In the genomic region with DNA sequence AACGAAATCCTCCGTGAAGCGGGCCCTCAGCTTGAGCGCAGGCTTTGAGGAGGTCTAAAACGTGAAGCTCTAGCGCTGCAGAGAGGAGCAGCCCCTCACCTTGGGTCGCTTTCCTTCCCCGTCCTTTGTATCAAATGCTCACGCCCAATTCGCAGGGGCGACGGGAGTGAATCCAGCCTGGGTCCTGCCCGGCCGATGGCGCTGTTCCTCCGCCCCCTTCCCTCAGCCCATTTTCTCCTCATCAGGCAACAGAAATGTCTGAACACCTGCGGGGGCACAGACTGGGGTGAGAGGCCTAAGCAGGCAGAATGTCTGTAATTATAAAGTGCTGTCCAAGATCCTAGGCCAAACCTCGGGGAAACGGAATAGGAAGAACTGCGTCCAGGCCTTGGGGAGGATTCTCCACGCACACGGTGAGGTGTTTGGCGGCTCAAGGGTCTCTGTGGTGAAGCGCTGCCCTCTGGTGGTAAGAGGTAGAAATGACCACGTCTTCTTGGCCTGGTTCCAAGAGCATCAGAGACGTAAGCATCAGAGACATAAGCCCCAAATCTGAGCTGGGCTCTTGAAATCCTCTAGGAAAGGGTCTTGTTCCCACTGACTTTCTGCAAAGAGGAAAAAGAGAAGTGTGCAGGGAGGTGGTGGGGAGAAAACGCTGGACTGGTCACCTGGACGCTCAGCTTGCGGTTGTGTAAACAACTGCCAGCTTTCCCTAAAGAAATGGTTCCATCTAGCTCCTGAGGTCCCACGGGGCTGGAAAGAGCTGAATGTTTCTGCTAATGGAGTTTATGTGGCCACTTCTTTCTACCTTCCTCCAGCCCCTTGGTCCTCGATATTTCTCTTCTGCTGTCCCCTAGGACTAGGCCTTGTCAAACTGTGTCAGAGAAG, we compare ENCODE assay signal across 1 cellular context.
A peak's percentile ranks its signal among the peaks of the same experiment; 100 is the strongest.
TF ChIP-seq lines count a peak whose summit lies in the region.

No MANE protein-coding gene starts in this region.

TF ChIP-seq in GM12878, 131 proteins besides CTCF, POLR2A, EP300 and RAD21 (continued from another document and continues in another):
- TF ChIP-seq, protein P1, sequence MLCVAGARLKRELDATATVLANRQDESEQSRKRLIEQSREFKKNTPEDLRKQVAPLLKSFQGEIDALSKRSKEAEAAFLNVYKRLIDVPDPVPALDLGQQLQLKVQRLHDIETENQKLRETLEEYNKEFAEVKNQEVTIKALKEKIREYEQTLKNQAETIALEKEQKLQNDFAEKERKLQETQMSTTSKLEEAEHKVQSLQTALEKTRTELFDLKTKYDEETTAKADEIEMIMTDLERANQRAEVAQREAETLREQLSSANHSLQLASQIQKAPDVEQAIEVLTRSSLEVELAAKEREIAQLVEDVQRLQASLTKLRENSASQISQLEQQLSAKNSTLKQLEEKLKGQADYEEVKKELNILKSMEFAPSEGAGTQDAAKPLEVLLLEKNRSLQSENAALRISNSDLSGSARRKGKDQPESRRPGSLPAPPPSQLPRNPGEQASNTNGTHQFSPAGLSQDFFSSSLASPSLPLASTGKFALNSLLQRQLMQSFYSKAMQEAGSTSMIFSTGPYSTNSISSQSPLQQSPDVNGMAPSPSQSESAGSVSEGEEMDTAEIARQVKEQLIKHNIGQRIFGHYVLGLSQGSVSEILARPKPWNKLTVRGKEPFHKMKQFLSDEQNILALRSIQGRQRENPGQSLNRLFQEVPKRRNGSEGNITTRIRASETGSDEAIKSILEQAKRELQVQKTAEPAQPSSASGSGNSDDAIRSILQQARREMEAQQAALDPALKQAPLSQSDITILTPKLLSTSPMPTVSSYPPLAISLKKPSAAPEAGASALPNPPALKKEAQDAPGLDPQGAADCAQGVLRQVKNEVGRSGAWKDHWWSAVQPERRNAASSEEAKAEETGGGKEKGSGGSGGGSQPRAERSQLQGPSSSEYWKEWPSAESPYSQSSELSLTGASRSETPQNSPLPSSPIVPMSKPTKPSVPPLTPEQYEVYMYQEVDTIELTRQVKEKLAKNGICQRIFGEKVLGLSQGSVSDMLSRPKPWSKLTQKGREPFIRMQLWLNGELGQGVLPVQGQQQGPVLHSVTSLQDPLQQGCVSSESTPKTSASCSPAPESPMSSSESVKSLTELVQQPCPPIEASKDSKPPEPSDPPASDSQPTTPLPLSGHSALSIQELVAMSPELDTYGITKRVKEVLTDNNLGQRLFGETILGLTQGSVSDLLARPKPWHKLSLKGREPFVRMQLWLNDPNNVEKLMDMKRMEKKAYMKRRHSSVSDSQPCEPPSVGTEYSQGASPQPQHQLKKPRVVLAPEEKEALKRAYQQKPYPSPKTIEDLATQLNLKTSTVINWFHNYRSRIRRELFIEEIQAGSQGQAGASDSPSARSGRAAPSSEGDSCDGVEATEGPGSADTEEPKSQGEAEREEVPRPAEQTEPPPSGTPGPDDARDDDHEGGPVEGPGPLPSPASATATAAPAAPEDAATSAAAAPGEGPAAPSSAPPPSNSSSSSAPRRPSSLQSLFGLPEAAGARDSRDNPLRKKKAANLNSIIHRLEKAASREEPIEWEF (IDR thresholded peaks at IDR 0.05; ENCODE audit: insufficient replicate concordance, low read depth, low read length) = no peak
- TF ChIP-seq CREB1 (IDR thresholded peaks at IDR 0.05; ENCODE audit: low read depth) = 0 out of 2 replicates have a peak, but pooled peaks have one; percentile 35
- TF ChIP-seq, protein P2, sequence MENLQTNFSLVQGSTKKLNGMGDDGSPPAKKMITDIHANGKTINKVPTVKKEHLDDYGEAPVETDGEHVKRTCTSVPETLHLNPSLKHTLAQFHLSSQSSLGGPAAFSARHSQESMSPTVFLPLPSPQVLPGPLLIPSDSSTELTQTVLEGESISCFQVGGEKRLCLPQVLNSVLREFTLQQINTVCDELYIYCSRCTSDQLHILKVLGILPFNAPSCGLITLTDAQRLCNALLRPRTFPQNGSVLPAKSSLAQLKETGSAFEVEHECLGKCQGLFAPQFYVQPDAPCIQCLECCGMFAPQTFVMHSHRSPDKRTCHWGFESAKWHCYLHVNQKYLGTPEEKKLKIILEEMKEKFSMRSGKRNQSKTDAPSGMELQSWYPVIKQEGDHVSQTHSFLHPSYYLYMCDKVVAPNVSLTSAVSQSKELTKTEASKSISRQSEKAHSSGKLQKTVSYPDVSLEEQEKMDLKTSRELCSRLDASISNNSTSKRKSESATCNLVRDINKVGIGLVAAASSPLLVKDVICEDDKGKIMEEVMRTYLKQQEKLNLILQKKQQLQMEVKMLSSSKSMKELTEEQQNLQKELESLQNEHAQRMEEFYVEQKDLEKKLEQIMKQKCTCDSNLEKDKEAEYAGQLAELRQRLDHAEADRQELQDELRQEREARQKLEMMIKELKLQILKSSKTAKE (IDR thresholded peaks at IDR 0.05; ENCODE audit: low read depth, poor library complexity, severe bottlenecking) = peak; percentile 26
- no peak for TF ChIP-seq SREBF1 (IDR thresholded peaks at IDR 0.05; ENCODE audit: low read length)
- no peak for TF ChIP-seq TCF12 (IDR thresholded peaks at IDR 0.05; ENCODE audit: low read depth, low read length)
- no peak for TF ChIP-seq BCL11A (IDR thresholded peaks at IDR 0.05; ENCODE audit: low read depth, low read length)
- TF ChIP-seq FOXM1 (IDR thresholded peaks at IDR 0.05; ENCODE audit: low read depth, low read length) = no peak
- TF ChIP-seq SIN3A (IDR thresholded peaks at IDR 0.05; ENCODE audit: low read depth, low read length) = no peak
- peak; percentile 80 for TF ChIP-seq POLR2AphosphoS5 (IDR thresholded peaks at IDR 0.05; ENCODE audit: low read length)
- TF ChIP-seq TAF1 (IDR thresholded peaks at IDR 0.05; ENCODE audit: borderline replicate concordance, low read depth, low read length) = no peak
- TF ChIP-seq MXI1 (IDR thresholded peaks at IDR 0.05; ENCODE audit: low read depth, low read length) = no peak
- TF ChIP-seq SMARCA5 (IDR thresholded peaks at IDR 0.05) = no peak
- TF ChIP-seq BACH1 (IDR thresholded peaks at IDR 0.05; ENCODE audit: borderline replicate concordance) = no peak
- TF ChIP-seq NFXL1 (IDR thresholded peaks at IDR 0.05; ENCODE audit: borderline replicate concordance) = no peak
- TF ChIP-seq CEBPB (IDR thresholded peaks at IDR 0.05; ENCODE audit: borderline replicate concordance in 1 of 2, low read depth in 2 of 2, low read length in 2 of 2) = no peak
- TF ChIP-seq TCF3 (IDR thresholded peaks at IDR 0.05; ENCODE audit: borderline replicate concordance, insufficient read depth, low read depth, low read length) = no peak
- TF ChIP-seq NR2C2 (IDR thresholded peaks at IDR 0.05; ENCODE audit: borderline replicate concordance, control insufficient read depth, insufficient read length, low read depth) = no peak
- no peak for TF ChIP-seq NR2F1 (conservative IDR thresholded peaks at IDR 0.05)
- peak; percentile 80 for TF ChIP-seq CBFB (IDR thresholded peaks at IDR 0.05; ENCODE audit: low read depth)
- TF ChIP-seq, protein P3, sequence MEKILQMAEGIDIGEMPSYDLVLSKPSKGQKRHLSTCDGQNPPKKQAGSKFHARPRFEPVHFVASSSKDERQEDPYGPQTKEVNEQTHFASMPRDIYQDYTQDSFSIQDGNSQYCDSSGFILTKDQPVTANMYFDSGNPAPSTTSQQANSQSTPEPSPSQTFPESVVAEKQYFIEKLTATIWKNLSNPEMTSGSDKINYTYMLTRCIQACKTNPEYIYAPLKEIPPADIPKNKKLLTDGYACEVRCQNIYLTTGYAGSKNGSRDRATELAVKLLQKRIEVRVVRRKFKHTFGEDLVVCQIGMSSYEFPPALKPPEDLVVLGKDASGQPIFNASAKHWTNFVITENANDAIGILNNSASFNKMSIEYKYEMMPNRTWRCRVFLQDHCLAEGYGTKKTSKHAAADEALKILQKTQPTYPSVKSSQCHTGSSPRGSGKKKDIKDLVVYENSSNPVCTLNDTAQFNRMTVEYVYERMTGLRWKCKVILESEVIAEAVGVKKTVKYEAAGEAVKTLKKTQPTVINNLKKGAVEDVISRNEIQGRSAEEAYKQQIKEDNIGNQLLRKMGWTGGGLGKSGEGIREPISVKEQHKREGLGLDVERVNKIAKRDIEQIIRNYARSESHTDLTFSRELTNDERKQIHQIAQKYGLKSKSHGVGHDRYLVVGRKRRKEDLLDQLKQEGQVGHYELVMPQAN (conservative IDR thresholded peaks at IDR 0.05) = no peak
- TF ChIP-seq, protein P4, sequence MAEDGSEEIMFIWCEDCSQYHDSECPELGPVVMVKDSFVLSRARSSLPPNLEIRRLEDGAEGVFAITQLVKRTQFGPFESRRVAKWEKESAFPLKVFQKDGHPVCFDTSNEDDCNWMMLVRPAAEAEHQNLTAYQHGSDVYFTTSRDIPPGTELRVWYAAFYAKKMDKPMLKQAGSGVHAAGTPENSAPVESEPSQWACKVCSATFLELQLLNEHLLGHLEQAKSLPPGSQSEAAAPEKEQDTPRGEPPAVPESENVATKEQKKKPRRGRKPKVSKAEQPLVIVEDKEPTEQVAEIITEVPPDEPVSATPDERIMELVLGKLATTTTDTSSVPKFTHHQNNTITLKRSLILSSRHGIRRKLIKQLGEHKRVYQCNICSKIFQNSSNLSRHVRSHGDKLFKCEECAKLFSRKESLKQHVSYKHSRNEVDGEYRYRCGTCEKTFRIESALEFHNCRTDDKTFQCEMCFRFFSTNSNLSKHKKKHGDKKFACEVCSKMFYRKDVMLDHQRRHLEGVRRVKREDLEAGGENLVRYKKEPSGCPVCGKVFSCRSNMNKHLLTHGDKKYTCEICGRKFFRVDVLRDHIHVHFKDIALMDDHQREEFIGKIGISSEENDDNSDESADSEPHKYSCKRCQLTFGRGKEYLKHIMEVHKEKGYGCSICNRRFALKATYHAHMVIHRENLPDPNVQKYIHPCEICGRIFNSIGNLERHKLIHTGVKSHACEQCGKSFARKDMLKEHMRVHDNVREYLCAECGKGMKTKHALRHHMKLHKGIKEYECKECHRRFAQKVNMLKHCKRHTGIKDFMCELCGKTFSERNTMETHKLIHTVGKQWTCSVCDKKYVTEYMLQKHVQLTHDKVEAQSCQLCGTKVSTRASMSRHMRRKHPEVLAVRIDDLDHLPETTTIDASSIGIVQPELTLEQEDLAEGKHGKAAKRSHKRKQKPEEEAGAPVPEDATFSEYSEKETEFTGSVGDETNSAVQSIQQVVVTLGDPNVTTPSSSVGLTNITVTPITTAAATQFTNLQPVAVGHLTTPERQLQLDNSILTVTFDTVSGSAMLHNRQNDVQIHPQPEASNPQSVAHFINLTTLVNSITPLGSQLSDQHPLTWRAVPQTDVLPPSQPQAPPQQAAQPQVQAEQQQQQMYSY (CRISPR knock-in tag; IDR thresholded peaks at IDR 0.05) = no peak
- no peak for TF ChIP-seq TARDBP (IDR thresholded peaks at IDR 0.05; ENCODE audit: borderline replicate concordance)
- no peak for TF ChIP-seq IKZF2 (IDR thresholded peaks at IDR 0.05)
- no peak for TF ChIP-seq ATF7 (IDR thresholded peaks at IDR 0.05; ENCODE audit: low read depth)
- no peak for TF ChIP-seq NRF1 (conservative IDR thresholded peaks at IDR 0.05; ENCODE audit: low read depth, low read length)
- TF ChIP-seq RFX5 (IDR thresholded peaks at IDR 0.05; ENCODE audit: low read depth, low read length) = no peak
- 0 out of 3 replicates have a peak, but pooled peaks of 1 of the 2 experiments have one; percentile 2 for TF ChIP-seq EGR1 (IDR thresholded peaks at IDR 0.05; ENCODE audit: borderline replicate concordance in 1 of 2, low read depth in 2 of 2, low read length in 2 of 2)
- TF ChIP-seq BCLAF1 (IDR thresholded peaks at IDR 0.05) = no peak
- no peak for TF ChIP-seq MLLT1 (IDR thresholded peaks at IDR 0.05)
- no peak for TF ChIP-seq HDGF (IDR thresholded peaks at IDR 0.05)
- no peak for TF ChIP-seq MYC (IDR thresholded peaks at IDR 0.05; ENCODE audit: insufficient read depth, insufficient read length, insufficient replicate concordance, low read length, severe bottlenecking)
